Comparison of ENCODE assay signal across 27 cellular contexts in genomic region chrX:39385022-39385421, GRCh38.
"Had no signal": no experiment of that assay in that cellular context is flagged by ENCODE, and none has a peak within 500 bp of the region (broad histone marks: within the 10 kb centered on the region; RNA-seq: fewer than 3 reads in every experiment).

No MANE protein-coding gene starts in this region.

- H3K27me3 ChIP-seq: neutrophil, right lobe of liver, sigmoid colon, thyroid gland, upper lobe of left lung, vagina had no signal

- H3K4me3 Mint-ChIP-seq: natural killer cell treated with Interleukin-12 subunit alpha and Interleukin-12 subunit beta and Interleukin-15 and Interleukin-18, amount 100 ng/mL, for 72 hours; nephron progenitor cell; neural crest cell; stimulated activated effector memory CD8-positive, alpha-beta T cell treated with anti-CD3 and anti-CD28 coated beads, Interleukin-12 subunit alpha, Interleukin-12 subunit beta, amount 100 ng/mL, for 72 hours; stimulated activated naive B cell treated with anti-CD40 and anti-IgM and Interleukin-4, amounts not matched to agents 10 μg/mL and 1 μg/mL and 100 μg/mL, for 72 hours; stimulated activated naive CD8-positive, alpha-beta T cell treated with anti-CD3 and anti-CD28 coated beads, Interleukin-15, Interleukin-2, amounts not matched to agents 100 ng/mL and 50 ng/mL, for 24 hours had no signal

- DNase-seq: nephron progenitor cell; nucleus accumbens; pancreas; right cardiac atrium; right lobe of liver; sigmoid colon; small intestine; stimulated activated CD4-positive, alpha-beta T cell treated with anti-CD3 and anti-CD28 coated beads, Interleukin-15, amount 100 ng/mL, for 24 hours; stimulated activated CD4-positive, alpha-beta T cell treated with anti-CD3 and anti-CD28 coated beads, Interleukin-2, amount 100 ng/mL, for 24 hours; stimulated activated CD4-positive, alpha-beta T cell treated with anti-CD3 and anti-CD28 coated beads, Interleukin-2, amount 100 ng/mL, for 48 hours; stimulated activated CD4-positive, alpha-beta T cell treated with anti-CD3 and anti-CD28 coated beads, Interleukin-4, amount 100 ng/mL, for 24 hours; stimulated activated naive B cell treated with anti-CD40 and anti-IgM and Interleukin-4, amounts not matched to agents 10 μg/mL and 1 μg/mL and 100 μg/mL, for 72 hours; stimulated activated naive CD4-positive, alpha-beta T cell treated with Interleukin-2 at 50 U/mL for 16 hours; stomach; thyroid gland; trophoblast cell; upper lobe of left lung had no signal

- H3K36me3 Mint-ChIP-seq: natural killer cell treated with Interleukin-12 subunit alpha and Interleukin-12 subunit beta and Interleukin-15 and Interleukin-18, amount 100 ng/mL, for 72 hours; stimulated activated effector memory CD8-positive, alpha-beta T cell treated with anti-CD3 and anti-CD28 coated beads, Interleukin-12 subunit alpha, Interleukin-12 subunit beta, amount 100 ng/mL, for 72 hours; stimulated activated naive B cell treated with anti-CD40 and anti-IgM and Interleukin-4, amounts not matched to agents 10 μg/mL and 1 μg/mL and 100 μg/mL, for 72 hours had no signal

- H3K27ac Mint-ChIP-seq: natural killer cell treated with Interleukin-12 subunit alpha and Interleukin-12 subunit beta and Interleukin-15 and Interleukin-18, amount 100 ng/mL, for 72 hours; nephron progenitor cell; stimulated activated effector memory CD8-positive, alpha-beta T cell treated with anti-CD3 and anti-CD28 coated beads, Interleukin-12 subunit alpha, Interleukin-12 subunit beta, amount 100 ng/mL, for 72 hours; stimulated activated naive B cell treated with anti-CD40 and anti-IgM and Interleukin-4, amounts not matched to agents 10 μg/mL and 1 μg/mL and 100 μg/mL, for 72 hours; stimulated activated naive CD8-positive, alpha-beta T cell treated with anti-CD3 and anti-CD28 coated beads, Interleukin-15, Interleukin-2, amounts not matched to agents 100 ng/mL and 50 ng/mL, for 24 hours had no signal

- H3K9me3 ChIP-seq: neutrophil, pancreas, prostate gland, right lobe of liver, sigmoid colon, stomach, thoracic aorta, thyroid gland, tibial nerve, upper lobe of left lung, vagina had no signal

- H3K4me1 Mint-ChIP-seq: stimulated activated effector memory CD8-positive, alpha-beta T cell treated with anti-CD3 and anti-CD28 coated beads, Interleukin-12 subunit alpha, Interleukin-12 subunit beta, amount 100 ng/mL, for 72 hours had no signal

- H3K9me3 Mint-ChIP-seq: natural killer cell treated with Interleukin-12 subunit alpha and Interleukin-12 subunit beta and Interleukin-15 and Interleukin-18, amount 100 ng/mL, for 72 hours; stimulated activated effector memory CD8-positive, alpha-beta T cell treated with anti-CD3 and anti-CD28 coated beads, Interleukin-12 subunit alpha, Interleukin-12 subunit beta, amount 100 ng/mL, for 72 hours; stimulated activated naive B cell treated with anti-CD40 and anti-IgM and Interleukin-4, amounts not matched to agents 10 μg/mL and 1 μg/mL and 100 μg/mL, for 72 hours; stimulated activated naive CD8-positive, alpha-beta T cell treated with anti-CD3 and anti-CD28 coated beads, Interleukin-15, Interleukin-2, amounts not matched to agents 100 ng/mL and 50 ng/mL, for 24 hours had no signal

- H3K27ac ChIP-seq: neutrophil, pancreas, prostate gland, right lobe of liver, sigmoid colon, stomach, thoracic aorta, thyroid gland, tibial nerve, upper lobe of left lung, vagina had no signal

- ATAC-seq: natural killer cell treated with Interleukin-12 subunit alpha and Interleukin-12 subunit beta and Interleukin-15 and Interleukin-18, amount 100 ng/mL, for 72 hours; pancreas; right cardiac atrium; right lobe of liver; stimulated activated effector memory CD8-positive, alpha-beta T cell treated with anti-CD3 and anti-CD28 coated beads, Interleukin-12 subunit alpha, Interleukin-12 subunit beta, amount 100 ng/mL, for 72 hours; stimulated activated naive B cell treated with anti-CD40 and anti-IgM and Interleukin-4, amounts not matched to agents 10 μg/mL and 1 μg/mL and 100 μg/mL, for 72 hours had no signal

- H3K36me3 ChIP-seq: neutrophil, pancreas, prostate gland, right lobe of liver, sigmoid colon, stomach, thoracic aorta, thyroid gland, tibial nerve, upper lobe of left lung, vagina had no signal

- H3K4me3 ChIP-seq: pancreas, prostate gland, right lobe of liver, sigmoid colon, stomach, thoracic aorta, thyroid gland, tibial nerve, upper lobe of left lung, vagina had no signal

- FAIRE-seq: pancreas, small intestine, urothelium cell line had no signal

- H3K4me1 ChIP-seq: pancreas, prostate gland, right lobe of liver, sigmoid colon, stomach, thyroid gland, tibial nerve, upper lobe of left lung, vagina had no signal
